Comparison of ENCODE assay signal across 8 cellular contexts in the genomic region with DNA sequence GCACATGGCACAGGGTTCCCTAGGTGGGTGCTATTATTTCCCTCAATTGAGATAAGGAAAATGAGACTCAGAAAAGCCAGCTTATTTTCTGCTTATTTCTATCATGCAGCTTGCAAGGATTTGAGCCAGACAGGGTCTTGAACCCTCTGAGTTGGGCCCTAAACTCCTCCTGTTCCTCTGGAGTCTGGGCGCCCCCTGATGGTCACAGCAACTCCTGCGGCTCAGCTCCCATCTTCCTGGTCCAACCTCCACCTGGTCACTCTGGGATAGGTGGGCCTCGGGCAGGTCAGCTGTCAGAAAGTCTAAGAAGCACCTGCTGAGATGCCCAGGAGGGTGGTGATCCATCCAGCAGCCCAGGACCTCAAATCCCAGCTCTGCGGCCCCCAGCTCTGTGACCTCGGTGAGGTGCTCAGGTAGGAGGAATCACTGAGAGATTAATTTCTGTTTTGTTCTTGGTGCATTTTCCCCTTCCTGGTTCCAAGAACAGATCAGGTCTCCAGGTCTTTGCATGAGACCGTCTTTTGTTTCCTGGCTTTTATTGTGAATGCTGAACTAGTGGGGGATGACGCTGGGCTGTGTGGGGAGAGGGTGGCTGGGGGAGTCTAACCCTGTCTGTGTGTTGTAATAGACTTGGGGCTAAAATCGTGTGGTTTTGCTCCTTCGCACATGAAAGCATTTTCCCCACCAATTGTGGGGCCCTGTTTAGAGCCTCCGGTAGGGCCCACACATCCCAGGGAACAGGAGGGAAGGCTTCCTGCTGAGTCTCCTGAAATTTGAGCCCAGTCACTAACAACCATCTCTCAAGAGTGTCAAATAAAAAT. TPM values are rescaled to one million over a fixed set of nuclear protein-coding genes. Genes with fewer than 3 reads are reported as not detected.
DNase-seq lines count a peak whose midpoint lies in the region; ATAC-seq and TF ChIP-seq lines count a peak whose summit lies in the region.

No MANE protein-coding gene starts in this region.

- DNase-seq in NCI-H82 (lab: John Stamatoyannopoulos, UW) = peak; percentile 72
- no peak for DNase-seq in NCI-H82 treated with DMSO at 0.1 percent for 48 hours (lab: John Stamatoyannopoulos, UW; ENCODE audit: unreplicated experiment)
- DNase-seq in LoVo (ENCODE audit: low spot score) = peak; percentile 20
- peak; percentile 49 to 70 for DNase-seq in SJCRH30
- peak; percentile 21 for DNase-seq in fibroblast of pulmonary artery (ENCODE audit: low read depth)
- DNase-seq in stimulated activated CD4-positive, alpha-beta T cell treated with anti-CD3 and anti-CD28 coated beads, Interleukin-4, amount 100 ng/mL, for 1 hour = peak; percentile 6

- H3K27me3 ChIP-seq in SJCRH30 = peaks cover 6% of the 10 kb centered on the region; the same call in 1 of the 2 replicates

- H3K9me3 ChIP-seq in SJCRH30 (replicated peaks) = no peaks in the 10 kb centered on the region

- H3K4me3 ChIP-seq in SJCRH30 (no peak overlapping the region), fibroblast of pulmonary artery (replicated peaks; ENCODE audit: low read depth, low read length) (no peak overlapping the region)

- no peak overlapping the region for H3K27ac ChIP-seq in SJCRH30

- ATAC-seq in HG02885 (IDR thresholded peaks at IDR 0.05; ENCODE audit: poor library complexity, unreplicated experiment) (no peak), GM19397 (IDR thresholded peaks at IDR 0.05; ENCODE audit: unreplicated experiment) (no peak)

- peak; percentile 59 for TF ChIP-seq CTCF in fibroblast of pulmonary artery (IDR thresholded peaks at IDR 0.05; ENCODE audit: low read length, missing control alignments)

- H3K4me1 ChIP-seq in SJCRH30 = peaks cover 4% of the 10 kb centered on the region; the same call in 1 of the 2 replicates

- H3K36me3 ChIP-seq in SJCRH30 = no peaks in the 10 kb centered on the region

RNA-seq across cellular contexts. Expression of gene TMEM130, which starts 32.8 kb away (rescaled TPM):
- total RNA-seq in SJCRH30 (2014; rRNA removed; shearing (Covaris generic)) = not detected in 2 replicates

RNA-seq across cellular contexts. Expression of gene TRRAP, which starts 41.3 kb away (rescaled TPM):
- 28.7 and 29.2 TPM in 2 replicates for total RNA-seq in SJCRH30 (2014; rRNA removed; shearing (Covaris generic))
